8 cellular contexts compared by ENCODE assay signal in genomic region chr3:176160997-176161396, GRCh38.
"Had no signal": no experiment of that assay in that cellular context is flagged by ENCODE, and none has a peak within 500 bp of the region (broad histone marks: within the 10 kb centered on the region; RNA-seq: fewer than 3 reads in every experiment).

No MANE protein-coding gene starts in this region.

- ATAC-seq: GM23338, HCT116 had no signal

- H3K27ac Mint-ChIP-seq: GM23338, H9, HFFc6 had no signal

- H3K4me3 Mint-ChIP-seq: GM23338, H9, HFFc6 had no signal

- DNase-seq: GM23248, GOT3, H7, H9, HCEC 1CT, HFFc6 had no signal

- H3K4me1 Mint-ChIP-seq: GM23338 had no signal
